ENCODE assay signal across 21 cellular contexts in the genomic region with DNA sequence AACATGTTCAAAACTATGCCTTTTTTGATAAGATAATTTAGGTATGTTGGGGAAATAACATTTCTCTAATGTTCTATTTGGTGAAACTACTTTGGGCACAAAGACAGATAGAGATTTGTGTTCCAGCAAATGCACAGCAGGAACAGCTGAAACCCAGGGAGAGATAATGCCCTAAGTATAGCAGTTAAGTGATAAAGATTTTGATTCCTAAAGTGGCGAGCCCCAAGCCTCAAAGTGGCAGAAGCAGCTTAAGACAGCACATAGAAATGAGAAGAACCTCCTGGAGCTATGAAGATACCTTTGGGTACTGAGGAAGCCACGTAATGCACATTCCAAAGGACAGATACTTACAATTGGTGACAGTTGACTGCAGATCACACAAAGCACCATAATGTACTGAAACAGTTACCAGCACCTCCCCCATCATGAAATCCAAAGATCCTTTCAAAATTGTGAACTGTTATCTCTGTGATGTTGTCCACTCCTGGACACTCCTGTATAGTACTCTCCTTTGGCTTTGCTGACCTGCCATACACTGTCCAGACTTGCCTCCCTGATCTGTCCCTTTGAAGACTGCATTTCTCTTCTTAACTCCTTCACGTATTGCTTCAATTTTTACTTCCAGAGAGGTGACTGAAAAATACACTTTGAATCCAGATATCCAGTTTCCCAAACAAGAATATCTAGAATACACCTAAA.
A peak's percentile ranks its signal among the peaks of the same experiment; 100 is the strongest.
DNase-seq lines count a peak whose midpoint lies in the region; ATAC-seq, FAIRE-seq and TF ChIP-seq lines count a peak whose summit lies in the region.
"Had no signal": no experiment of that assay in that cellular context is flagged by ENCODE, and none has a peak within 500 bp of the region (broad histone marks: within the 10 kb centered on the region; RNA-seq: fewer than 3 reads in every experiment).

No MANE protein-coding gene starts in this region.

- no peaks in the 10 kb centered on the region for H3K9me3 Mint-ChIP-seq in neural progenitor cell
- H3K9me3 Mint-ChIP-seq in natural killer cell: peaks cover 15 to 19% of the 10 kb centered on the region in 2 donors

- TF ChIP-seq CTCF in neural progenitor cell (IDR thresholded peaks at IDR 0.05) (no peak), natural killer cell (IDR thresholded peaks at IDR 0.05) (no peak), kidney (IDR thresholded peaks at IDR 0.05; ENCODE audit: borderline replicate concordance, extremely low read depth, insufficient read depth) (no peak)

- H3K27ac Mint-ChIP-seq in neural progenitor cell (no peak overlapping the region), natural killer cell (no peak overlapping the region)
- H3K27ac Mint-ChIP-seq: CD14-positive monocyte; CD8-positive, alpha-beta T cell had no signal

- DNase-seq in Right ventricle myocardium inferior (ENCODE audit: missing footprints): no peak
- no peak for DNase-seq in cardiac septum (ENCODE audit: low spot score)
- no peak for DNase-seq in left ventricle myocardium superior
- DNase-seq in neural progenitor cell (ENCODE audit: low spot score): no peak
- DNase-seq in natural killer cell: no peak
- DNase-seq in activated T-cell treated with anti-CD3 and anti-CD28 coated beads, Interleukin-2, amount 50 U/mL, for 1 hour: no peak
- no peak for DNase-seq in kidney
- DNase-seq: CD8-positive, alpha-beta T cell; COR-L47; DMS153; DMS79 treated with DMSO at 0.1 percent for 48 hours; EL; GM23248 had no signal

- no peak overlapping the region for H3K27ac ChIP-seq in neural progenitor cell
- H3K27ac ChIP-seq in kidney (ENCODE audit: low read depth in 2 of 2, low read length in 2 of 2): no peak overlapping the region
- H3K27ac ChIP-seq: 22Rv1, GM23248, HL-60 had no signal

- no peak overlapping the region for H3K4me2 ChIP-seq in neural progenitor cell

- H4K20me1 ChIP-seq in neural progenitor cell (ENCODE audit: low read depth): no peaks in the 10 kb centered on the region

- H3K9me3 ChIP-seq in neural progenitor cell (ENCODE audit: low read depth) (no peaks in the 10 kb centered on the region), kidney (ENCODE audit: control insufficient read depth in 1 of 2, low read length in 2 of 2) (no peaks in the 10 kb centered on the region)

- H2AFZ ChIP-seq in neural progenitor cell (replicated peaks): peak overlapping the region; percentile 26
- H2AFZ ChIP-seq: GM23248 had no signal

- H3K4me1 ChIP-seq in neural progenitor cell (peaks cover 6% of the 10 kb centered on the region), kidney (ENCODE audit: control insufficient read depth in 1 of 2, insufficient read depth in 1 of 2, low read depth in 1 of 2, low read length in 2 of 2) (no peaks in the 10 kb centered on the region)

- H3K4me3 Mint-ChIP-seq in neural progenitor cell (no peak overlapping the region), natural killer cell (no peak overlapping the region)
- H3K4me3 Mint-ChIP-seq: CD14-positive monocyte; CD8-positive, alpha-beta T cell had no signal

- H3K27me3 Mint-ChIP-seq in neural progenitor cell (ENCODE audit: insufficient read depth, low read depth): no peaks in the 10 kb centered on the region
- no peaks in the 10 kb centered on the region for H3K27me3 Mint-ChIP-seq in natural killer cell (ENCODE audit: low read depth in 2 of 2)

- ATAC-seq in Right ventricle myocardium inferior (peak; percentile 42), left ventricle myocardium superior (peak; percentile 57), natural killer cell (no peak)
- ATAC-seq: CD8-positive, alpha-beta T cell; HCT116 had no signal

- H3K9ac ChIP-seq in neural progenitor cell (no peak overlapping the region), kidney (ENCODE audit: low read length in 2 of 2) (no peak overlapping the region)
- H3K9ac ChIP-seq: GM23248 had no signal

- intact Hi-C loops in Right ventricle myocardium inferior (cut with DNase I) (no loop called here), cardiac septum (cut with DNase I) (no loop called here), left ventricle myocardium superior (cut with micrococcal nuclease) (no loop called here), natural killer cell (cut with micrococcal nuclease) (no loop called here), kidney (cut with DNase I) (no loop called here)

- H3K4me3 ChIP-seq in neural progenitor cell: no peak overlapping the region
- no peak overlapping the region for H3K4me3 ChIP-seq in kidney (ENCODE audit: low read length in 2 of 2)
- H3K4me3 ChIP-seq: GM23248 had no signal

- H3K4me1 Mint-ChIP-seq in neural progenitor cell (peaks cover 16% of the 10 kb centered on the region), natural killer cell (no peaks in the 10 kb centered on the region)
- H3K4me1 Mint-ChIP-seq: CD14-positive monocyte had no signal

- H3F3A ChIP-seq in neural progenitor cell (ENCODE audit: low read depth): peaks cover 9% of the 10 kb centered on the region

- H3K79me2 ChIP-seq in neural progenitor cell (ENCODE audit: low read depth): no peaks in the 10 kb centered on the region

- H3K36me3 ChIP-seq in neural progenitor cell (no peaks in the 10 kb centered on the region), kidney (ENCODE audit: control insufficient read depth in 1 of 2, insufficient read depth in 2 of 2, low read length in 2 of 2) (no peaks in the 10 kb centered on the region)

- H3K27me3 ChIP-seq in neural progenitor cell: no peaks in the 10 kb centered on the region

- H3K36me3 Mint-ChIP-seq in neural progenitor cell: no peaks in the 10 kb centered on the region
- H3K36me3 Mint-ChIP-seq in natural killer cell: no peaks in the 10 kb centered on the region
- H3K36me3 Mint-ChIP-seq: CD14-positive monocyte; CD8-positive, alpha-beta T cell had no signal

- no peak for FAIRE-seq in kidney (lab: Jason Lieb, UNC)
- FAIRE-seq: D721Med, G401.6, GM12891, H54 had no signal

Comparison
In these comparisons a context has a peak if more than half of its experiments do, and no peak if none do; other contexts are left out.
1. ATAC-seq: peak in Right ventricle myocardium inferior (single experiment) and left ventricle myocardium superior (single experiment); none in natural killer cell (0 of 3).